Comparison of ENCODE assay signal across 9 cellular contexts in genomic region chr6:111088668-111089003, GRCh38. TPM values are rescaled to one million over a fixed set of nuclear protein-coding genes. Genes with fewer than 3 reads are reported as not detected.
DNase-seq lines count a peak whose midpoint lies in the region; ATAC-seq and TF ChIP-seq lines count a peak whose summit lies in the region.
"Had no signal": no experiment of that assay in that cellular context is flagged by ENCODE, and none has a peak within 500 bp of the region (broad histone marks: within the 10 kb centered on the region; RNA-seq: fewer than 3 reads in every experiment).

No MANE protein-coding gene starts in this region.

- H3K27me3 ChIP-seq in BLaER1 (peaks cover 40% of the 10 kb centered on the region), KMS-11 (ENCODE audit: insufficient read depth, low read depth) (no peaks in the 10 kb centered on the region)

- H4K20me1 ChIP-seq in BLaER1 (no peaks in the 10 kb centered on the region), KMS-11 (ENCODE audit: insufficient read depth) (no peaks in the 10 kb centered on the region)

- no peaks in the 10 kb centered on the region for H3K36me3 Mint-ChIP-seq in natural killer cell treated with Interleukin-12 subunit alpha and Interleukin-12 subunit beta and Interleukin-15 and Interleukin-18, amount 100 ng/mL, for 72 hours

- no peak for ATAC-seq in natural killer cell treated with Interleukin-12 subunit alpha and Interleukin-12 subunit beta and Interleukin-15 and Interleukin-18, amount 100 ng/mL, for 72 hours
- no peak for ATAC-seq in HG03039 (IDR thresholded peaks at IDR 0.05; ENCODE audit: unreplicated experiment)
- ATAC-seq in left lobe of liver = no peak
- no peak for ATAC-seq in GM21447 (IDR thresholded peaks at IDR 0.05; ENCODE audit: unreplicated experiment)

- H3K9ac ChIP-seq in BLaER1 = no peak overlapping the region
- peak overlapping the region; percentile 51; the same call in 1 of the 2 replicates for H3K9ac ChIP-seq in KMS-11

- no peaks in the 10 kb centered on the region for H3K9me3 ChIP-seq in BLaER1

- peaks cover 35 to 46% of the 10 kb centered on the region in 2 donors for H3K27me3 Mint-ChIP-seq in natural killer cell treated with Interleukin-12 subunit alpha and Interleukin-12 subunit beta and Interleukin-15 and Interleukin-18, amount 100 ng/mL, for 72 hours

- DNase-seq in coronary artery (ENCODE audit: low spot score) (no peak), left lobe of liver (ENCODE audit: low spot score) (no peak), DMS53 (lab: John Stamatoyannopoulos, UW) (no peak)
- DNase-seq in natural killer cell treated with Interleukin-12 subunit alpha and Interleukin-12 subunit beta and Interleukin-15 and Interleukin-18, amount 100 ng/mL, for 72 hours (ENCODE audit: low spot score) = no peak
- DNase-seq: NCI-H1930 had no signal

- H3K4me3 Mint-ChIP-seq in natural killer cell treated with Interleukin-12 subunit alpha and Interleukin-12 subunit beta and Interleukin-15 and Interleukin-18, amount 100 ng/mL, for 72 hours = peak overlapping the region; percentile 83

- no peak overlapping the region for H3K27ac ChIP-seq in BLaER1
- H3K27ac ChIP-seq in KMS-11 = no peak overlapping the region
- no peak overlapping the region for H3K27ac ChIP-seq in coronary artery

- no peaks in the 10 kb centered on the region for H3K36me3 ChIP-seq in BLaER1
- no peaks in the 10 kb centered on the region for H3K36me3 ChIP-seq in KMS-11 (ENCODE audit: insufficient read depth)

- H3K79me2 ChIP-seq in KMS-11 (ENCODE audit: insufficient read depth, low read depth) = no peaks in the 10 kb centered on the region

- H3K27ac Mint-ChIP-seq in natural killer cell treated with Interleukin-12 subunit alpha and Interleukin-12 subunit beta and Interleukin-15 and Interleukin-18, amount 100 ng/mL, for 72 hours = no peak overlapping the region

- H3K9me3 Mint-ChIP-seq in natural killer cell treated with Interleukin-12 subunit alpha and Interleukin-12 subunit beta and Interleukin-15 and Interleukin-18, amount 100 ng/mL, for 72 hours = no peaks in the 10 kb centered on the region

- H3K4me3 ChIP-seq in BLaER1 = peak overlapping the region; percentile 76
- H3K4me3 ChIP-seq in KMS-11 (IDR thresholded peaks at IDR 0.05; ENCODE audit: insufficient read depth, low read depth, low read length) = no peak overlapping the region
- H3K4me3 ChIP-seq in coronary artery = peak overlapping the region; percentile 87

- peak overlapping the region; percentile 86; the same call in 1 of the 2 replicates for H2AFZ ChIP-seq in KMS-11 (ENCODE audit: low read depth)

- H3K4me1 Mint-ChIP-seq in natural killer cell treated with Interleukin-12 subunit alpha and Interleukin-12 subunit beta and Interleukin-15 and Interleukin-18, amount 100 ng/mL, for 72 hours (ENCODE audit: low read depth in 2 of 2) = peaks cover 8 to 11% of the 10 kb centered on the region in 2 donors

- H3K4me1 ChIP-seq in BLaER1 (peaks cover 16% of the 10 kb centered on the region; the same call in 1 of the 2 replicates), KMS-11 (ENCODE audit: low read depth, poor library complexity, severe bottlenecking) (peaks cover 22% of the 10 kb centered on the region)

- H3K4me2 ChIP-seq in BLaER1 = peak overlapping the region; percentile 86
- H3K4me2 ChIP-seq in KMS-11 = peak overlapping the region; percentile 80

- TF ChIP-seq CTCF in KMS-11 (conservative IDR thresholded peaks at IDR 0.05; ENCODE audit: low read depth, low read length) (no peak), coronary artery (IDR thresholded peaks at IDR 0.05) (no peak)

RNA-seq across cellular contexts. Expression of gene SLC16A10, which starts 1.3 kb away (rescaled TPM):
- under 1 TPM; 0.48 to 0.59 TPM for total RNA-seq in natural killer cell treated with Interleukin-12 subunit alpha and Interleukin-12 subunit beta and Interleukin-15 and Interleukin-18, amount 100 ng/mL, for 72 hours
- 14.9 TPM for total RNA-seq in left lobe of liver

Comparison
In these comparisons a context has a peak if more than half of its experiments do, and no peak if none do; other contexts are left out.
1. RNA of gene SLC16A10, which starts 1.3 kb away (total RNA-seq): 14.9 TPM in left lobe of liver (single experiment); 0.48 to 0.59 TPM in natural killer cell treated with Interleukin-12 subunit alpha and Interleukin-12 subunit beta and Interleukin-15 and Interleukin-18, amount 100 ng/mL, for 72 hours; every median in the first group is over 10 times any median in the second.